1 cellular context compared by ENCODE assay signal in the genomic region with DNA sequence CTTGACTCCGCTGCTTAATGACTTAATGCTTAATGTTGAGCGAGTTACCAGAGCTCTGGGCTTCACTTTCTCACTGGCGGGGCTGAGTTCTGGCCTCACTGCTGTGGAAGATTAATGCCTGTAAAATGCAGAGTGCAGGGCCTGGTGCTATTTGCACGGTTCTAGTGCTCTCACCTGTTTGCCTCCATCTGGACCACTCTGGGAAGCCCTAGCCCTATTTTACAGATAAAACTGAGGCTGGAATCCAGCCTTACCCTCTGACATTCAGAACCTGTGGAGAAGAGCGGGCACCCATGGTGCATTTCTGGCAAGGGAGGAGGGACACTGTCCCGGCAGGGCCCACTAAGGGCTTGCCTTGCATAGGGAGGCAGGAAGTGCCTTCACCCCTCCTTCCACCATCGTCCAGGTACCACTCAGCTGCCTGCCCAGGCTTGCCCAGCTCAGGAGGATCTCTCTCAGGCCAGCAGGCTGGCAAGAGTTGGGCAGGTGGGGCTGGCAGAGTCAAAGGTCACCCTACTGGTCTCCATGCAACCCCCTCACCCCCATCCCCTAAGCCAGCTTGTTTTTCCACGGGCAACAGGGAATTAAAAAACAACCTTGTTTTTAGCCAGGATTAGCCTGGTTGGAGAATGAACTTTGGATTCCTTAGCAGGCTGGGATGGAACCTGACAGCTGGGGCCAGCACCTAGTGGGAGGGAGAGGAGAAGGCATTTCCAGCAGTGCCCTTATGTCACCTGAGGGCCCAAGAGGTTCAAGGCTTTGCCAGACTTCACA.
TF ChIP-seq lines count a peak whose summit lies in the region.

No MANE protein-coding gene starts in this region.

TF ChIP-seq in H1, 55 proteins besides CTCF, POLR2A, EP300 and RAD21:
- TF ChIP-seq BCL11A (IDR thresholded peaks at IDR 0.05; ENCODE audit: low read depth in 2 of 2, low read length in 2 of 2) (no peak), KDM4A (IDR thresholded peaks at IDR 0.05; ENCODE audit: low read depth, low read length, severe bottlenecking) (no peak), FOSL1 (IDR thresholded peaks at IDR 0.05; ENCODE audit: insufficient read depth, low read depth, low read length) (no peak), MAX (IDR thresholded peaks at IDR 0.05) (no peak), RNF2 (IDR thresholded peaks at IDR 0.05; ENCODE audit: borderline replicate concordance, low read depth, low read length, missing control alignments, poor library complexity, severe bottlenecking) (no peak), JUND (IDR thresholded peaks at IDR 0.05; ENCODE audit: low read length) (no peak), CREB1 (IDR thresholded peaks at IDR 0.05) (no peak), POU5F1 (IDR thresholded peaks at IDR 0.05; ENCODE audit: low read depth, low read length) (no peak), USF2 (IDR thresholded peaks at IDR 0.05; ENCODE audit: low read length) (no peak), RFX5 (IDR thresholded peaks at IDR 0.05; ENCODE audit: borderline replicate concordance, low read depth, low read length) (no peak), TBP (IDR thresholded peaks at IDR 0.05; ENCODE audit: low read depth, low read length) (no peak), ZNF274 (IDR thresholded peaks at IDR 0.05; ENCODE audit: borderline replicate concordance, extremely low read depth, low read length) (no peak), SP4 (IDR thresholded peaks at IDR 0.05; ENCODE audit: low read length) (no peak), TAF1 (IDR thresholded peaks at IDR 0.05; ENCODE audit: low read depth, low read length) (no peak)
TF ChIP-seq in H1: peak in this region for 0.
